Comparison of ENCODE assay signal across 19 cellular contexts in the genomic region with DNA sequence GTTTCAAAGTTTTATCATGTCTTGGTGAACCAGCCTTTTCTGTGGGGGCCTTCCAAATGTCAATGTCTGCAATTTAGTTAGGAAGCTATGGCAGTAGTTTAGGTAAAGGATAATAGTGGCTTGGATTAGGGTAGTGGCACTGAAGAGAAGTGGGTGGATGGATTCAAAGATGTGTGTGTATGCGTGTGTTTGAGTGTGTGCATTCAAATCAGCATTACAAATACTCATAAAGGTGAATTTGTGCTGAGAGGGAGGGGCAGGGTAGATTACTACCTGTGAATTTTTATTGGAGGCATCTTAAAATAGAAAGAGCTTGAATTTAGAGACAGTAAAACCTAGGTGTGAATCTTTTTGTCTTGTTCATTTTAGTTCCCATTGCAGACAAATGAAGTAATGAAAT. TPM values are rescaled to one million over a fixed set of nuclear protein-coding genes. Genes with fewer than 3 reads are reported as not detected.
DNase-seq lines count a peak whose midpoint lies in the region; ATAC-seq and TF ChIP-seq lines count a peak whose summit lies in the region.
"Had no signal": no experiment of that assay in that cellular context is flagged by ENCODE, and none has a peak within 500 bp of the region (broad histone marks: within the 10 kb centered on the region; RNA-seq: fewer than 3 reads in every experiment).

No MANE protein-coding gene starts in this region.

- H3K79me2 ChIP-seq in DND-41 (ENCODE audit: insufficient read depth, low read length) (peaks cover 100% of the 10 kb centered on the region), GM23338 (replicated peaks; ENCODE audit: insufficient read depth) (peaks cover 98% of the 10 kb centered on the region), OCI-LY7 (ENCODE audit: insufficient read depth, low read depth, low read length) (no peaks in the 10 kb centered on the region)

- H3K27me3 ChIP-seq in DND-41 (ENCODE audit: insufficient read depth, low read length, poor library complexity): no peaks in the 10 kb centered on the region
- H3K27me3 ChIP-seq in GM23338 (ENCODE audit: insufficient read depth): no peaks in the 10 kb centered on the region

- no peak overlapping the region for H3K4me3 Mint-ChIP-seq in activated CD8-positive, alpha-beta T cell treated with anti-CD3 and anti-CD28 coated beads for 36 hours
- no peak overlapping the region for H3K4me3 Mint-ChIP-seq in activated CD8-positive, alpha-beta T cell treated with anti-CD3 and anti-CD28 coated beads, Interleukin-2, amount 10 ng/mL, durations not matched to agents 7 days and 5 days
- no peak overlapping the region for H3K4me3 Mint-ChIP-seq in GM23338
- peak overlapping the region; percentile 62 for H3K4me3 Mint-ChIP-seq in activated T-helper 2 cell treated with anti-CD3 and anti-CD28 coated beads, Interferon-gamma antibody, Interleukin-2, Interleukin-4, amounts not matched to agents 10 μg/mL and 5 μg/mL and 100 μg/mL, durations not matched to agents 14 hours and 24 hours and 36 hours (ENCODE audit: low read depth)
- H3K4me3 Mint-ChIP-seq: CD8-positive, alpha-beta memory T cell had no signal

- no peaks in the 10 kb centered on the region for H3K9me3 ChIP-seq in DND-41 (ENCODE audit: insufficient read depth, low read length, severe bottlenecking)
- H3K9me3 ChIP-seq in OCI-LY7 (ENCODE audit: low read length): no peaks in the 10 kb centered on the region

- H4K20me1 ChIP-seq in DND-41 (ENCODE audit: insufficient read depth, low read length): peaks cover 17% of the 10 kb centered on the region; the same call in 1 of the 2 replicates
- no peaks in the 10 kb centered on the region; the same call in 1 of the 2 replicates for H4K20me1 ChIP-seq in GM23338 (replicated peaks; ENCODE audit: insufficient read depth)
- H4K20me1 ChIP-seq in OCI-LY7 (ENCODE audit: insufficient read depth, low read length): no peaks in the 10 kb centered on the region

- no peak overlapping the region for H3K9ac ChIP-seq in DND-41 (ENCODE audit: low read depth, low read length)
- H3K9ac ChIP-seq: KMS-11 had no signal

- H2AFZ ChIP-seq in DND-41 (ENCODE audit: low read depth, low read length): no peak overlapping the region
- H2AFZ ChIP-seq in GM23338: no peak overlapping the region
- H2AFZ ChIP-seq in OCI-LY7 (ENCODE audit: low read length): no peak overlapping the region
- H2AFZ ChIP-seq: PC-9 had no signal

- H3K27me3 Mint-ChIP-seq in activated CD8-positive, alpha-beta T cell treated with anti-CD3 and anti-CD28 coated beads for 36 hours: no peaks in the 10 kb centered on the region
- no peaks in the 10 kb centered on the region for H3K27me3 Mint-ChIP-seq in activated CD8-positive, alpha-beta T cell treated with anti-CD3 and anti-CD28 coated beads, Interleukin-2, amount 10 ng/mL, durations not matched to agents 7 days and 5 days (ENCODE audit: low read depth)
- H3K27me3 Mint-ChIP-seq in GM23338 (ENCODE audit: insufficient read depth, low read depth, poor library complexity): peaks cover 3% of the 10 kb centered on the region
- H3K27me3 Mint-ChIP-seq in activated T-helper 2 cell treated with anti-CD3 and anti-CD28 coated beads, Interferon-gamma antibody, Interleukin-2, Interleukin-4, amounts not matched to agents 10 μg/mL and 5 μg/mL and 100 μg/mL, durations not matched to agents 14 hours and 24 hours and 36 hours (ENCODE audit: low read depth): no peaks in the 10 kb centered on the region

- no peak for TF ChIP-seq CTCF in activated CD8-positive, alpha-beta T cell treated with anti-CD3 and anti-CD28 coated beads for 36 hours (IDR thresholded peaks at IDR 0.05)
- TF ChIP-seq CTCF in DND-41 (IDR thresholded peaks at IDR 0.05; ENCODE audit: borderline replicate concordance, extremely low read depth, low read length, poor library complexity, severe bottlenecking): no peak
- no peak for TF ChIP-seq CTCF in GM23338 (conservative IDR thresholded peaks at IDR 0.05; ENCODE audit: low read depth in 2 of 2)
- TF ChIP-seq CTCF in OCI-LY7 (conservative IDR thresholded peaks at IDR 0.05; ENCODE audit: low read length): no peak

- H3K27ac Mint-ChIP-seq in activated CD8-positive, alpha-beta T cell treated with anti-CD3 and anti-CD28 coated beads for 36 hours: peak overlapping the region; percentile 14
- H3K27ac Mint-ChIP-seq in activated CD8-positive, alpha-beta T cell treated with anti-CD3 and anti-CD28 coated beads, Interleukin-2, amount 10 ng/mL, durations not matched to agents 7 days and 5 days: no peak overlapping the region
- H3K27ac Mint-ChIP-seq in GM23338: peak overlapping the region; percentile 39
- H3K27ac Mint-ChIP-seq in activated T-helper 2 cell treated with anti-CD3 and anti-CD28 coated beads, Interferon-gamma antibody, Interleukin-2, Interleukin-4, amounts not matched to agents 10 μg/mL and 5 μg/mL and 100 μg/mL, durations not matched to agents 14 hours and 24 hours and 36 hours: peak overlapping the region; percentile 71
- H3K27ac Mint-ChIP-seq: CD8-positive, alpha-beta memory T cell had no signal

- intact Hi-C loops in activated CD8-positive, alpha-beta T cell treated with anti-CD3 and anti-CD28 coated beads for 36 hours (cut with micrococcal nuclease): no loop called here
- intact Hi-C loops in activated T-helper 2 cell treated with anti-CD3 and anti-CD28 coated beads, Interferon-gamma antibody, Interleukin-2, Interleukin-4, amounts not matched to agents 10 μg/mL and 5 μg/mL and 100 μg/mL, durations not matched to agents 14 hours and 24 hours and 36 hours (cut with micrococcal nuclease): no loop called here
- intact Hi-C loops in OCI-LY7 (cut with micrococcal nuclease; ENCODE audit: unreplicated experiment): no loop called here

- CTCF ChIA-PET in activated CD8-positive, alpha-beta T cell treated with anti-CD3 and anti-CD28 coated beads for 36 hours (lab: Charles Lee): interaction anchor here (1.3 kb wide), 1 partner anchor 74 kb away, joined by 6 read pairs; no protein-coding TSS in a partner anchor
- CTCF ChIA-PET in activated CD8-positive, alpha-beta T cell treated with anti-CD3 and anti-CD28 coated beads, Interleukin-2, amount 10 ng/mL, durations not matched to agents 7 days and 5 days (lab: Charles Lee): interaction anchor here (0.6 to 2.2 kb wide), 7 partner anchors 9 to 75 kb away, joined by 3 to 6 read pairs (median 3); no protein-coding TSS in a partner anchor
- CTCF ChIA-PET in OCI-LY7 (lab: Charles Lee; ENCODE audit: unreplicated experiment): no interaction called here

- peaks cover 82% of the 10 kb centered on the region for H3K4me1 Mint-ChIP-seq in activated CD8-positive, alpha-beta T cell treated with anti-CD3 and anti-CD28 coated beads for 36 hours (ENCODE audit: low read depth)
- peaks cover 74% of the 10 kb centered on the region for H3K4me1 Mint-ChIP-seq in activated CD8-positive, alpha-beta T cell treated with anti-CD3 and anti-CD28 coated beads, Interleukin-2, amount 10 ng/mL, durations not matched to agents 7 days and 5 days (ENCODE audit: low read depth)
- peaks cover 45% of the 10 kb centered on the region for H3K4me1 Mint-ChIP-seq in GM23338
- H3K4me1 Mint-ChIP-seq in activated T-helper 2 cell treated with anti-CD3 and anti-CD28 coated beads, Interferon-gamma antibody, Interleukin-2, Interleukin-4, amounts not matched to agents 10 μg/mL and 5 μg/mL and 100 μg/mL, durations not matched to agents 14 hours and 24 hours and 36 hours (ENCODE audit: low read depth): peaks cover 90% of the 10 kb centered on the region

- H3K36me3 ChIP-seq in DND-41 (ENCODE audit: insufficient read depth, low read length): peaks cover 8% of the 10 kb centered on the region; the same call in 1 of the 2 replicates
- H3K36me3 ChIP-seq in GM23338 (ENCODE audit: insufficient read depth): no peaks in the 10 kb centered on the region
- no peaks in the 10 kb centered on the region for H3K36me3 ChIP-seq in OCI-LY7 (ENCODE audit: insufficient read depth, low read length)

- no peak for DNase-seq in activated CD8-positive, alpha-beta T cell treated with anti-CD3 and anti-CD28 coated beads for 36 hours
- no peak for DNase-seq in activated CD8-positive, alpha-beta T cell treated with anti-CD3 and anti-CD28 coated beads, Interleukin-2, amount 10 ng/mL, durations not matched to agents 7 days and 5 days
- DNase-seq in DND-41 (no peak), GM23338 (ENCODE audit: low spot score) (no peak), NCI-H2171 treated with DMSO at 0.1 percent for 48 hours (lab: John Stamatoyannopoulos, UW) (no peak), OCI-LY7 (ENCODE audit: low spot score) (no peak)
- DNase-seq in activated T-helper 2 cell treated with anti-CD3 and anti-CD28 coated beads, Interferon-gamma antibody, Interleukin-2, Interleukin-4, amounts not matched to agents 10 μg/mL and 5 μg/mL and 100 μg/mL, durations not matched to agents 14 hours and 24 hours and 36 hours (ENCODE audit: low spot score): no peak
- DNase-seq: C1 segment of cervical spinal cord; CD8-positive, alpha-beta memory T cell; DMS53; NCI-H1417; NCI-H187; NCI-H2107; NCI-H2227 treated with DMSO at 0.1 percent for 48 hours; NCI-H510A treated with DMSO at 0.1 percent for 48 hours; NCI-H774; PC-9 had no signal

- no peaks in the 10 kb centered on the region for H3F3A ChIP-seq in GM23338 (replicated peaks; ENCODE audit: low read depth)

- peak overlapping the region; percentile 57; the same call in 1 of the 2 replicates for H3K27ac ChIP-seq in DND-41 (ENCODE audit: low read length)
- no peak overlapping the region for H3K27ac ChIP-seq in GM23338 (ENCODE audit: low read depth)
- no peak overlapping the region for H3K27ac ChIP-seq in OCI-LY7 (ENCODE audit: low read depth, low read length, poor library complexity, severe bottlenecking)
- H3K27ac ChIP-seq: KMS-11, PC-9, RWPE1 had no signal

- POLR2A ChIA-PET in activated CD8-positive, alpha-beta T cell treated with anti-CD3 and anti-CD28 coated beads for 36 hours (lab: Charles Lee): no interaction called here
- POLR2A ChIA-PET in activated CD8-positive, alpha-beta T cell treated with anti-CD3 and anti-CD28 coated beads, Interleukin-2, amount 10 ng/mL, durations not matched to agents 7 days and 5 days (lab: Charles Lee): interaction anchor here (1.1 kb wide), 1 partner anchor 13 kb away, joined by 3 read pairs; no protein-coding TSS in a partner anchor
- POLR2A ChIA-PET in OCI-LY7 (lab: Charles Lee): no interaction called here

- peaks cover 5% of the 10 kb centered on the region for H3K9me3 Mint-ChIP-seq in activated CD8-positive, alpha-beta T cell treated with anti-CD3 and anti-CD28 coated beads for 36 hours
- H3K9me3 Mint-ChIP-seq in activated CD8-positive, alpha-beta T cell treated with anti-CD3 and anti-CD28 coated beads, Interleukin-2, amount 10 ng/mL, durations not matched to agents 7 days and 5 days (ENCODE audit: insufficient read depth): peaks cover 22% of the 10 kb centered on the region
- no peaks in the 10 kb centered on the region for H3K9me3 Mint-ChIP-seq in GM23338
- peaks cover 17% of the 10 kb centered on the region for H3K9me3 Mint-ChIP-seq in activated T-helper 2 cell treated with anti-CD3 and anti-CD28 coated beads, Interferon-gamma antibody, Interleukin-2, Interleukin-4, amounts not matched to agents 10 μg/mL and 5 μg/mL and 100 μg/mL, durations not matched to agents 14 hours and 24 hours and 36 hours
- H3K9me3 Mint-ChIP-seq: CD8-positive, alpha-beta memory T cell had no signal

- H3K4me3 ChIP-seq in DND-41 (ENCODE audit: low read depth in 1 of 2, low read length in 2 of 2) (no peak overlapping the region), GM23338 (no peak overlapping the region), OCI-LY7 (ENCODE audit: low read depth, low read length, poor library complexity, severe bottlenecking) (no peak overlapping the region)
- H3K4me3 ChIP-seq: PC-9 had no signal

- H3K4me1 ChIP-seq in DND-41 (ENCODE audit: insufficient read depth, low read length): peaks cover 97% of the 10 kb centered on the region
- H3K4me1 ChIP-seq in GM23338 (ENCODE audit: insufficient read depth): peaks cover 32% of the 10 kb centered on the region
- no peaks in the 10 kb centered on the region for H3K4me1 ChIP-seq in OCI-LY7 (ENCODE audit: insufficient read depth, low read length, poor library complexity, severe bottlenecking)

- peaks cover 22% of the 10 kb centered on the region for H3K36me3 Mint-ChIP-seq in activated CD8-positive, alpha-beta T cell treated with anti-CD3 and anti-CD28 coated beads for 36 hours (ENCODE audit: low read depth)
- peaks cover 41% of the 10 kb centered on the region for H3K36me3 Mint-ChIP-seq in activated CD8-positive, alpha-beta T cell treated with anti-CD3 and anti-CD28 coated beads, Interleukin-2, amount 10 ng/mL, durations not matched to agents 7 days and 5 days (ENCODE audit: low read depth)
- no peaks in the 10 kb centered on the region for H3K36me3 Mint-ChIP-seq in GM23338 (ENCODE audit: low read depth)
- peaks cover 67% of the 10 kb centered on the region for H3K36me3 Mint-ChIP-seq in activated T-helper 2 cell treated with anti-CD3 and anti-CD28 coated beads, Interferon-gamma antibody, Interleukin-2, Interleukin-4, amounts not matched to agents 10 μg/mL and 5 μg/mL and 100 μg/mL, durations not matched to agents 14 hours and 24 hours and 36 hours (ENCODE audit: low read depth)

- ATAC-seq in activated CD8-positive, alpha-beta T cell treated with anti-CD3 and anti-CD28 coated beads for 36 hours: no peak
- ATAC-seq in activated CD8-positive, alpha-beta T cell treated with anti-CD3 and anti-CD28 coated beads, Interleukin-2, amount 10 ng/mL, durations not matched to agents 7 days and 5 days: no peak
- ATAC-seq in DND-41 (ENCODE audit: insufficient read depth, low read depth) (no peak), GM23338 (no peak)

- no TSS peak for BruUV-seq in OCI-LY7 (replicated peaks; lab: Mats Ljungman, UMichigan)

- H3K9me2 ChIP-seq in GM23338 (ENCODE audit: insufficient read depth) (no peaks in the 10 kb centered on the region), OCI-LY7 (ENCODE audit: insufficient read depth, low read length) (no peaks in the 10 kb centered on the region)

- H3K4me2 ChIP-seq in DND-41 (ENCODE audit: insufficient read depth, low read length) (no peak overlapping the region), GM23338 (no peak overlapping the region), OCI-LY7 (ENCODE audit: low read length) (no peak overlapping the region)
- H3K4me2 ChIP-seq: KMS-11, PC-9 had no signal

RNA-seq across cellular contexts. Expression of a gene that starts 16.9 kb away (rescaled TPM):
- 10 to 100 TPM; 67.4 to 69.1 TPM for total RNA-seq in activated CD8-positive, alpha-beta T cell treated with anti-CD3 and anti-CD28 coated beads for 36 hours
- total RNA-seq in activated CD8-positive, alpha-beta T cell treated with anti-CD3 and anti-CD28 coated beads, Interleukin-2, amount 10 ng/mL, durations not matched to agents 7 days and 5 days: 10 to 100 TPM; 13.4 to 15.3 TPM
- 28.7 and 32.8 TPM in 2 replicates for total RNA-seq in GM23338 (2014; rRNA removed; shearing (Covaris generic))
- polyA plus RNA-seq in GM23338 (2016; fragmentation: Nextera tagmentation; extraction: Ambion mirVana): 25.2 and 28.3 TPM in 2 replicates
- 227 and 231 TPM in 2 replicates for total RNA-seq in activated T-helper 2 cell treated with anti-CD3 and anti-CD28 coated beads, Interferon-gamma antibody, Interleukin-2, Interleukin-4, amounts not matched to agents 10 μg/mL and 5 μg/mL and 100 μg/mL, durations not matched to agents 14 hours and 24 hours and 36 hours
- 0.18 and 0.54 TPM in 2 replicates for total RNA-seq in OCI-LY7 (2014; rRNA removed; shearing (Covaris generic))
- total RNA-seq in OCI-LY7 (2022): 4.0 and 4.8 TPM in 2 replicates
